Comparison of ENCODE assay signal across 20 cellular contexts in the genomic region with DNA sequence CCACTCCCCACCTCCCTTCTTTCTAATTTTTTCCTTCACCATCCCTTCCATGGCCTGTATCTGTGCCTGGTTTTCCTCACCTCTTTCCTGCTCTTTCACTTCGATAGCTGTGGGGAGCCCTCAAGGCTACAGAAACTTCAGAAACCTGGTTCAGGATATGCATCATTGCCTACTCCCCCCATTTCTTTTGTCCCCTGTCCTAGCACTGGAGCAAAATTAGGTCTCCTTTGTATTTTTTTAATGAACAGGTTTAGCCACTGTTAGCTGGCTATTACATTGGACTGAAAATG.
"Had no signal": no experiment of that assay in that cellular context is flagged by ENCODE, and none has a peak within 500 bp of the region (broad histone marks: within the 10 kb centered on the region; RNA-seq: fewer than 3 reads in every experiment).

No MANE protein-coding gene starts in this region.

- ATAC-seq: left lobe of liver; mucosa of descending colon; naive thymus-derived CD8-positive, alpha-beta T cell; right cardiac atrium had no signal

- H3K27ac ChIP-seq: colonic mucosa, ovary, stomach had no signal

- H3K9me3 Mint-ChIP-seq: neural crest cell had no signal

- H3K4me3 Mint-ChIP-seq: endodermal cell; naive thymus-derived CD8-positive, alpha-beta T cell; neural crest cell had no signal

- H3K36me3 ChIP-seq: colonic mucosa, ovary, stomach had no signal

- H3K36me3 Mint-ChIP-seq: naive thymus-derived CD8-positive, alpha-beta T cell had no signal

- DNase-seq: colonic mucosa; effector CD4-positive, alpha-beta T cell; endodermal cell; foreskin melanocyte; head of caudate nucleus; hippocampal formation; islet precursor cell; mucosa of descending colon; naive thymus-derived CD8-positive, alpha-beta T cell; nucleus accumbens; ovary; right cardiac atrium; small intestine; stimulated activated CD4-positive, alpha-beta T cell treated with anti-CD3 and anti-CD28 coated beads, Interleukin-12 subunit alpha, Interleukin-12 subunit beta, amount 100 ng/mL, for 4 hours; stimulated activated naive CD4-positive, alpha-beta T cell; stomach; substantia nigra; trophoblast cell had no signal

- H3K9me3 ChIP-seq: colonic mucosa, mucosa of descending colon, ovary, stomach had no signal

- H3K4me1 ChIP-seq: colonic mucosa, stomach had no signal

- H3K27ac Mint-ChIP-seq: endodermal cell; naive thymus-derived CD8-positive, alpha-beta T cell had no signal

- H3K27me3 ChIP-seq: colonic mucosa, ovary, stomach had no signal

- H3K4me3 ChIP-seq: colonic mucosa, mucosa of descending colon, ovary, stomach had no signal
